11 cellular contexts compared by ENCODE assay signal in the genomic region with DNA sequence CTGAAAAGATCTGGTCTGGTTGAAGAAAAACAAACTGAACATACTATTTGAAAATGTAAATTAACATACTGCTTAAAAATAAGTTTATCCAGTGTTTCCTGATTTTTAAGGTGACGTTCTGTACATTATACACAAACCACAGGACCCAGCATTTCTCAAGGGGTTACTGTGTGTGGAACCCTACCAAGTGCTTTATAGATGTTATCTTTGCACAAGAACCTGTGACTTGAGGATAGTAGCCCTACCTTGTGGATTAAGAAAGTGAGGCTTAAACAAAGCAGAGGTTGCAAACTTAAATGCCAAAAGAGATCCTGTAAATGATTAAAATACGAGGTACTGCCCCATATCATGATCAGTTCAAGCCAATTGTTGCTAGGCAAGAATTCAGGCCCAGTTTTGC. TPM values are rescaled to one million over a fixed set of nuclear protein-coding genes. Genes with fewer than 3 reads are reported as not detected.
DNase-seq lines count a peak whose midpoint lies in the region; ATAC-seq, FAIRE-seq and TF ChIP-seq lines count a peak whose summit lies in the region.
"Had no signal": no experiment of that assay in that cellular context is flagged by ENCODE, and none has a peak within 500 bp of the region (broad histone marks: within the 10 kb centered on the region; RNA-seq: fewer than 3 reads in every experiment).

No MANE protein-coding gene starts in this region.

- H3K27me3 Mint-ChIP-seq in activated CD4-positive, alpha-beta T cell treated with anti-CD3 and anti-CD28 coated beads for 36 hours, result no peaks in the 10 kb centered on the region
- no peaks in the 10 kb centered on the region for H3K27me3 Mint-ChIP-seq in astrocyte (ENCODE audit: low read depth, unreplicated experiment)

- no peaks in the 10 kb centered on the region for H3K9me3 Mint-ChIP-seq in activated CD4-positive, alpha-beta T cell treated with anti-CD3 and anti-CD28 coated beads for 36 hours (ENCODE audit: low read depth)
- peaks cover 7% of the 10 kb centered on the region for H3K9me3 Mint-ChIP-seq in astrocyte (ENCODE audit: unreplicated experiment)

- no peak for TF ChIP-seq POLR2A in HepG2 (IDR thresholded peaks at IDR 0.05; ENCODE audit: insufficient read depth in 1 of 2, low read depth in 2 of 2, low read length in 2 of 2)

- peak overlapping the region; percentile 99 for H3K4me3 Mint-ChIP-seq in activated CD4-positive, alpha-beta T cell treated with anti-CD3 and anti-CD28 coated beads for 36 hours
- peak overlapping the region; percentile 15 for H3K4me3 Mint-ChIP-seq in astrocyte (ENCODE audit: unreplicated experiment)

- H3K9me3 ChIP-seq in astrocyte (ENCODE audit: insufficient read depth, low read depth, low read length) (no peaks in the 10 kb centered on the region), HepG2 (ENCODE audit: low read length) (no peaks in the 10 kb centered on the region)
- H3K9me3 ChIP-seq: A549 had no signal

- CTCF ChIA-PET in activated CD4-positive, alpha-beta T cell treated with anti-CD3 and anti-CD28 coated beads for 36 hours (lab: Charles Lee), result interaction anchor here (0.8 to 1.2 kb wide), 3 partner anchors 8 to 12 kb away, joined by 3 to 6 read pairs (median 3); no protein-coding TSS in a partner anchor
- CTCF ChIA-PET in HepG2 (lab: Yijun Ruan, JAX; ENCODE audit: low intra/inter-chr PET ratio, low total read pairs), result no interaction called here

- peaks cover 20% of the 10 kb centered on the region for H3K36me3 Mint-ChIP-seq in activated CD4-positive, alpha-beta T cell treated with anti-CD3 and anti-CD28 coated beads for 36 hours (ENCODE audit: low read depth)
- H3K36me3 Mint-ChIP-seq in astrocyte (ENCODE audit: low read depth, unreplicated experiment), result no peaks in the 10 kb centered on the region

- TF ChIP-seq EP300 in HepG2 (IDR thresholded peaks at IDR 0.05; ENCODE audit: low read depth in 2 of 2, low read length in 2 of 2), result no peak
- no peak for TF ChIP-seq EP300 in HepG2 (CRISPR knock-in tag; IDR thresholded peaks at IDR 0.05; ENCODE audit: borderline replicate concordance)

- H2AFZ ChIP-seq in astrocyte (ENCODE audit: low read depth, low read length), result no peak overlapping the region
- no peak overlapping the region for H2AFZ ChIP-seq in HepG2 (ENCODE audit: low read length)

- peaks cover 11% of the 10 kb centered on the region for H4K20me1 ChIP-seq in astrocyte (ENCODE audit: insufficient read depth, low read length)
- H4K20me1 ChIP-seq in HepG2 (ENCODE audit: insufficient read depth, low read length), result peaks cover 28% of the 10 kb centered on the region; the same call in 1 of the 2 replicates

- no TSS peak for BruUV-seq in HepG2 (replicated peaks; lab: Mats Ljungman, UMichigan)

- FAIRE-seq in astrocyte (lab: Jason Lieb, UNC) (no peak), HepG2 (lab: Jason Lieb, UNC) (no peak)
- FAIRE-seq: A549, RCC 7860 had no signal

- WGBS in HepG2 (ENCODE audit: low lambda C conversion rate), result 77% methylated on average over 2 of the region's 2 CpGs

- TF ChIP-seq CTCF in astrocyte (IDR thresholded peaks at IDR 0.05; ENCODE audit: insufficient read depth, low read depth, low read length) (no peak), HepG2 (CRISPR knock-in tag; IDR thresholded peaks at IDR 0.05) (no peak), omental fat pad (IDR thresholded peaks at IDR 0.05) (no peak)

- H3K9ac ChIP-seq in astrocyte (ENCODE audit: low read length) (peak overlapping the region; percentile 100), HepG2 (ENCODE audit: insufficient read depth, low read depth, low read length) (no peak overlapping the region)

- DNase-seq in activated CD4-positive, alpha-beta T cell treated with anti-CD3 and anti-CD28 coated beads for 36 hours, result no peak
- DNase-seq in activated CD4-positive, alpha-beta T cell treated with anti-CD3 and anti-CD28 coated beads for 4 hours, result no peak
- DNase-seq in astrocyte (ENCODE audit: low read depth) (no peak), HepG2 (ENCODE audit: low spot score) (no peak), substantia nigra (lab: John Stamatoyannopoulos, UW) (no peak), LoVo (ENCODE audit: low spot score) (no peak), ACHN (no peak), omental fat pad (ENCODE audit: low spot score) (no peak)
- DNase-seq: stimulated activated CD4-positive, alpha-beta T cell treated with anti-CD3 and anti-CD28 coated beads, Interleukin-2, amount 100 ng/mL, for 48 hours had no signal

- ATAC-seq in activated CD4-positive, alpha-beta T cell treated with anti-CD3 and anti-CD28 coated beads for 36 hours, result no peak
- ATAC-seq in HepG2, result no peak
- ATAC-seq in omental fat pad (ENCODE audit: low FRiP score), result no peak
- ATAC-seq: A549 had no signal

- no peaks in the 10 kb centered on the region for H3K36me3 ChIP-seq in astrocyte (ENCODE audit: insufficient read depth, low read length)
- no peaks in the 10 kb centered on the region for H3K36me3 ChIP-seq in HepG2 (replicated peaks in 1 of 2; ENCODE audit: control insufficient read depth in 1 of 2, insufficient read depth in 2 of 2, low read length in 2 of 2)

- POLR2A ChIA-PET in activated CD4-positive, alpha-beta T cell treated with anti-CD3 and anti-CD28 coated beads for 36 hours (lab: Charles Lee), result interaction anchor here (0.5 to 3.7 kb wide), 2 partner anchors 11 to 150 kb away, joined by 3 to 29 read pairs; no protein-coding TSS in a partner anchor
- POLR2A ChIA-PET in HepG2 (lab: Yijun Ruan, JAX), result interaction anchor here (1.8 to 3.4 kb wide), 2 partner anchors 11 to 60 kb away, joined by 8 to 49 read pairs; no protein-coding TSS in a partner anchor

- TF ChIP-seq RAD21 in HepG2 (CRISPR knock-in tag; IDR thresholded peaks at IDR 0.05), result no peak

- in situ Hi-C loops in HepG2 (cut with HindIII; ENCODE audit: extremely low pct_ligation_motif_present, low pct_unique_long_range_greater_than_20kb) (loop anchor here (10.0 kb wide), 1 partner anchor 145 kb away; no protein-coding TSS in a partner anchor), ACHN (cut with HindIII; ENCODE audit: low pct_ligation_motif_present, low pct_unique_long_range_greater_than_20kb, low sequenced_read_pairs) (no loop called here)

- H3K27ac Mint-ChIP-seq in activated CD4-positive, alpha-beta T cell treated with anti-CD3 and anti-CD28 coated beads for 36 hours, result peak overlapping the region; percentile 98
- peak overlapping the region; percentile 47 for H3K27ac Mint-ChIP-seq in astrocyte (ENCODE audit: unreplicated experiment)

- H3K27ac ChIP-seq in astrocyte (ENCODE audit: low read depth, low read length), result peak overlapping the region; percentile 99
- no peak overlapping the region for H3K27ac ChIP-seq in HepG2 (ENCODE audit: extremely low read length, insufficient read depth, low read length)
- peak overlapping the region; percentile 91 for H3K27ac ChIP-seq in substantia nigra (ENCODE audit: low read depth, low read length, poor library complexity, severe bottlenecking)
- H3K27ac ChIP-seq: A549 had no signal

- H3K4me2 ChIP-seq in astrocyte (ENCODE audit: low read length) (peak overlapping the region; percentile 88), HepG2 (ENCODE audit: low read depth, low read length) (peak overlapping the region; percentile 99)
- H3K4me2 ChIP-seq: A549 had no signal

- intact Hi-C loops in activated CD4-positive, alpha-beta T cell treated with anti-CD3 and anti-CD28 coated beads for 36 hours (cut with DNase I, micrococcal nuclease), result loop anchor here (2.0 to 10.0 kb wide), 12 partner anchors 57 to 1955 kb away; a partner anchor contains a TSS
- intact Hi-C loops in HepG2 (cut with micrococcal nuclease; ENCODE audit: unreplicated experiment), result loop anchor here (5.0 kb wide), 2 partner anchors 57 to 152 kb away; a partner anchor contains a TSS

- H3K27me3 ChIP-seq in astrocyte (ENCODE audit: insufficient read depth, low read length) (no peaks in the 10 kb centered on the region), HepG2 (ENCODE audit: control insufficient read depth in 1 of 2, insufficient read depth in 2 of 2, low read length in 2 of 2) (peaks cover 0 to 9% of the 10 kb centered on the region in 2 experiments; a peak in 2 of 5 replicates)

- H3K4me3 ChIP-seq in astrocyte (ENCODE audit: insufficient read depth, low read depth, low read length) (peak overlapping the region; percentile 97), HepG2 (replicated peaks in 1 of 3; ENCODE audit: insufficient read depth in 1 of 3, low read depth in 2 of 3, low read length in 3 of 3) (no peak overlapping the region)
- H3K4me3 ChIP-seq: A549 had no signal

- H3K79me2 ChIP-seq in astrocyte (ENCODE audit: insufficient read depth, low read length), result peaks cover 81% of the 10 kb centered on the region
- peaks cover 73% of the 10 kb centered on the region for H3K79me2 ChIP-seq in HepG2 (ENCODE audit: insufficient read depth, low read length)

- H3K4me1 ChIP-seq in astrocyte (ENCODE audit: insufficient read depth, low read length), result peaks cover 50% of the 10 kb centered on the region
- peaks cover 59% of the 10 kb centered on the region for H3K4me1 ChIP-seq in HepG2 (ENCODE audit: insufficient read depth, low read length)

- peaks cover 59% of the 10 kb centered on the region for H3K4me1 Mint-ChIP-seq in activated CD4-positive, alpha-beta T cell treated with anti-CD3 and anti-CD28 coated beads for 36 hours
- peaks cover 33% of the 10 kb centered on the region for H3K4me1 Mint-ChIP-seq in astrocyte (ENCODE audit: low read depth, unreplicated experiment)

RNA-seq across cellular contexts. Expression of a gene that starts 4.7 kb away (rescaled TPM):
- 10 to 100 TPM; 20.2 to 22.3 TPM for total RNA-seq in activated CD4-positive, alpha-beta T cell treated with anti-CD3 and anti-CD28 coated beads for 36 hours
- total RNA-seq in astrocyte (4.7 and 4.9 TPM in 2 replicates), HepG2 (2016; rRNA removed; fragmentation: Illumina TruSeq; extraction: Trizol) (5.7 and 7.2 TPM in 2 replicates), omental fat pad (100 to 1,000 TPM in 3 of 4 donors, 10 to 100 TPM in 1; 63.4 to 237 (median 164) TPM)
- 0.79 and 0.81 TPM in 2 replicates for total RNA-seq in HepG2 (2016; cell fraction: cytosol; rRNA removed; fragmentation: Illumina TruSeq; extraction: Trizol; ENCODE audit: low read depth)
- 5.6 and 6.3 TPM in 2 replicates for total RNA-seq in HepG2 (2016; cell fraction: insoluble cytoplasmic fraction; rRNA removed; fragmentation: Illumina TruSeq; extraction: Trizol)
- total RNA-seq in HepG2 (2016; cell fraction: membrane; rRNA removed; fragmentation: Illumina TruSeq; extraction: Trizol), result 3.6 and 4.2 TPM in 2 replicates
- total RNA-seq in HepG2 (2016; cell fraction: nucleus; rRNA removed; fragmentation: Illumina TruSeq; extraction: Trizol), result 6.0 and 6.2 TPM in 2 replicates
- 7.1 and 7.2 TPM in 2 replicates for polyA plus RNA-seq in HepG2 (2011; rRNA removed)
- polyA plus RNA-seq in HepG2 (2011; cell fraction: cytosol; rRNA removed), result 5.3 and 5.8 TPM in 2 replicates
- 3.3 and 4.2 TPM in 2 replicates for polyA plus RNA-seq in HepG2 (2011; cell fraction: nucleus; rRNA removed)
- polyA plus RNA-seq in HepG2 (2012), result 8.3 and 8.5 TPM in 2 replicates
- 0.36 and 0.37 TPM in 2 replicates for polyA plus RNA-seq in HepG2 (2016; cell fraction: cytosol; fragmentation: Illumina TruSeq; extraction: Trizol; ENCODE audit: low read depth)
- polyA plus RNA-seq in HepG2 (2016; cell fraction: insoluble cytoplasmic fraction; fragmentation: Illumina TruSeq; extraction: Trizol; ENCODE audit: low read depth), result 7.0 TPM in 2 replicates
- polyA plus RNA-seq in HepG2 (2016; cell fraction: membrane; fragmentation: Illumina TruSeq; extraction: Trizol; ENCODE audit: low read depth), result 1.6 and 2.0 TPM in 2 replicates
- polyA plus RNA-seq in HepG2 (2016; cell fraction: nucleus; fragmentation: Illumina TruSeq; extraction: Trizol; ENCODE audit: insufficient read depth, low read depth), result 6.3 and 7.1 TPM in 2 replicates
- 2.5 and 9.7 TPM in 2 replicates for polyA minus RNA-seq in HepG2 (2011; rRNA and poly(A)+ RNA removed; ENCODE audit: low replicate concordance)
- polyA minus RNA-seq in HepG2 (2011; cell fraction: cytosol; rRNA and poly(A)+ RNA removed), result 7.8 and 8.0 TPM in 2 replicates
- polyA minus RNA-seq in HepG2 (2011; cell fraction: nucleus; rRNA and poly(A)+ RNA removed), result 6.2 and 7.5 TPM in 2 replicates
